In genomic region chr1:65260851-65261473, GRCh38 we compare ENCODE assay signal across 9 cellular contexts. TPM values are rescaled to one million over a fixed set of nuclear protein-coding genes. Genes with fewer than 3 reads are reported as not detected.
A peak's percentile ranks its signal among the peaks of the same experiment; 100 is the strongest.
DNase-seq lines count a peak whose midpoint lies in the region; ATAC-seq and TF ChIP-seq lines count a peak whose summit lies in the region.
"Had no signal": no experiment of that assay in that cellular context is flagged by ENCODE, and none has a peak within 500 bp of the region (broad histone marks: within the 10 kb centered on the region; RNA-seq: fewer than 3 reads in every experiment).

No MANE protein-coding gene starts in this region.

- WGBS in esophagus muscularis mucosa, result 73% methylated on average over 4 of the region's 4 CpGs
- 69 to 75% (median 70%) methylated on average over 4 of the region's 4 CpGs for WGBS in psoas muscle, 3 donors

- TF ChIP-seq POLR2A in esophagus muscularis mucosa (IDR thresholded peaks at IDR 0.05; ENCODE audit: low read depth), result no peak

- TF ChIP-seq CTCF in esophagus muscularis mucosa (IDR thresholded peaks at IDR 0.05) (no peak), mesothelial cell of epicardium (IDR thresholded peaks at IDR 0.05; ENCODE audit: unreplicated experiment) (no peak), psoas muscle (IDR thresholded peaks at IDR 0.05) (no peak)

- H3K27ac Mint-ChIP-seq in mesothelial cell of epicardium, result no peak overlapping the region
- H3K27ac Mint-ChIP-seq: natural killer cell treated with Interleukin-12 subunit alpha and Interleukin-12 subunit beta and Interleukin-15 and Interleukin-18, amount 100 ng/mL, for 72 hours had no signal

- H3K4me1 ChIP-seq in esophagus muscularis mucosa (peaks cover 5 to 19% (median 18%) of the 10 kb centered on the region in 4 donors), psoas muscle (peaks cover 8% of the 10 kb centered on the region)

- TF ChIP-seq EP300 in esophagus muscularis mucosa (IDR thresholded peaks at IDR 0.05), result no peak

- no peaks in the 10 kb centered on the region for H3K9me3 Mint-ChIP-seq in mesothelial cell of epicardium
- H3K9me3 Mint-ChIP-seq: natural killer cell treated with Interleukin-12 subunit alpha and Interleukin-12 subunit beta and Interleukin-15 and Interleukin-18, amount 100 ng/mL, for 72 hours had no signal

- ATAC-seq in GM18873 (IDR thresholded peaks at IDR 0.05; ENCODE audit: low FRiP score, unreplicated experiment) (peak; percentile 55), psoas muscle (no peak), HG02970 (IDR thresholded peaks at IDR 0.05; ENCODE audit: low FRiP score, unreplicated experiment) (no peak), GM19023 (IDR thresholded peaks at IDR 0.05; ENCODE audit: unreplicated experiment) (no peak)

- peaks cover 23% of the 10 kb centered on the region for H3K4me1 Mint-ChIP-seq in mesothelial cell of epicardium

- H3K27me3 ChIP-seq in esophagus muscularis mucosa, result peaks cover 0 to 7% (median 2%) of the 10 kb centered on the region in 4 donors
- H3K27me3 ChIP-seq in psoas muscle (ENCODE audit: insufficient read depth in 3 of 3, low read length in 2 of 3), result peaks cover 0 to 19% (median 2%) of the 10 kb centered on the region in 3 donors

- intact Hi-C loops in esophagus muscularis mucosa (cut with DNase I) (no loop called here), psoas muscle (cut with DNase I) (no loop called here)

- H3K4me3 Mint-ChIP-seq in mesothelial cell of epicardium, result no peak overlapping the region
- H3K4me3 Mint-ChIP-seq: natural killer cell treated with Interleukin-12 subunit alpha and Interleukin-12 subunit beta and Interleukin-15 and Interleukin-18, amount 100 ng/mL, for 72 hours had no signal

- DNase-seq in 8988T (peak; percentile 37), MV-4-11 (lab: John Stamatoyannopoulos, UW) (peak; percentile 52), esophagus muscularis mucosa (ENCODE audit: extremely low spot score) (peak; percentile 66), mesothelial cell of epicardium (ENCODE audit: low spot score in 2 of 2, unreplicated experiment in 2 of 2) (no peak), psoas muscle (no peak)

- H3K36me3 ChIP-seq in esophagus muscularis mucosa, result no peaks in the 10 kb centered on the region
- no peaks in the 10 kb centered on the region for H3K36me3 ChIP-seq in psoas muscle (ENCODE audit: insufficient read depth in 1 of 2, low read depth in 1 of 2)

- no peaks in the 10 kb centered on the region for H3K9me3 ChIP-seq in esophagus muscularis mucosa
- H3K9me3 ChIP-seq in psoas muscle, result no peaks in the 10 kb centered on the region

- H3K4me3 ChIP-seq in esophagus muscularis mucosa, result no peak overlapping the region
- no peak overlapping the region for H3K4me3 ChIP-seq in psoas muscle

- no peaks in the 10 kb centered on the region for H3K27me3 Mint-ChIP-seq in mesothelial cell of epicardium (ENCODE audit: low read depth)

- no peaks in the 10 kb centered on the region for H3K36me3 Mint-ChIP-seq in mesothelial cell of epicardium
- H3K36me3 Mint-ChIP-seq: natural killer cell treated with Interleukin-12 subunit alpha and Interleukin-12 subunit beta and Interleukin-15 and Interleukin-18, amount 100 ng/mL, for 72 hours had no signal

- H3K27ac ChIP-seq in esophagus muscularis mucosa (replicated peaks in 1 of 4) (no peak overlapping the region), psoas muscle (no peak overlapping the region)

RNA-seq across cellular contexts. Expression of gene DNAJC6, which starts 48.4 kb away (rescaled TPM):
- 1 to 10 TPM; 3.7 to 8.3 (median 4.4) TPM for total RNA-seq in esophagus muscularis mucosa
- total RNA-seq in mesothelial cell of epicardium, result 18.1 to 20.3 TPM (median 19.4 TPM) in 3 replicates
- 1 to 10 TPM in 2 of 4 donors, under 1 TPM in 2; 0.46 to 2.2 (median 1.1) TPM for total RNA-seq in psoas muscle
- polyA plus RNA-seq in psoas muscle, result under 1 TPM; 0.09 to 0.23 (median 0.20) TPM

Comparison
In these comparisons a context has a peak if more than half of its experiments do, and no peak if none do; other contexts are left out.
1. DNase-seq: peak in 8988T (single experiment), MV-4-11 (single experiment) and esophagus muscularis mucosa (single experiment); none in mesothelial cell of epicardium (0 of 2) and psoas muscle (0 of 2).